20 cellular contexts compared by ENCODE assay signal in the genomic region with DNA sequence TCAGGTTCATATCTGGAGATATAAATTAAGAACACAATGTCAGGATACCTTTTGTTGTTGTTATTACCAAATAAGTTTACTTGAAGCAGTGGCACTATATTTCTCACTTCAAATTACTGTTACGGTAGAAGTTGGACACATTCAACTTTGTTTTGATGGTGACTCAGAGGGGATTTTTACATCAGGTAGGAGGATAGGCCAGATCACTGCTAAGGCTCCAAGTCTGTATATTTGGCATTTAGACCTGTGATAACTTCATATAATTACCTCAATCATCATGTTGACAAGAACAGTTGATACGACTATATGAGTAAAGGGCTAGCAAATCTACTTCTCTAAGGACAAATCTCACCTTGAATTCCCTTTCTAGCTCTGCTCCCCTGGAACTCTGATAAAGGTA. TPM values are rescaled to one million over a fixed set of nuclear protein-coding genes. Genes with fewer than 3 reads are reported as not detected.
A peak's percentile ranks its signal among the peaks of the same experiment; 100 is the strongest.
DNase-seq lines count a peak whose midpoint lies in the region; ATAC-seq and TF ChIP-seq lines count a peak whose summit lies in the region.
"Had no signal": no experiment of that assay in that cellular context is flagged by ENCODE, and none has a peak within 500 bp of the region (broad histone marks: within the 10 kb centered on the region; RNA-seq: fewer than 3 reads in every experiment).

No MANE protein-coding gene starts in this region.

- H3K27me3 ChIP-seq in thymus (ENCODE audit: control insufficient read depth, insufficient read depth) = no peaks in the 10 kb centered on the region
- H3K27me3 ChIP-seq in brain microvascular endothelial cell (replicated peaks) = no peaks in the 10 kb centered on the region
- H3K27me3 ChIP-seq: MG63, Peyer's patch had no signal

- no peak for TF ChIP-seq CTCF in brain microvascular endothelial cell (IDR thresholded peaks at IDR 0.05; ENCODE audit: low read depth, low read length, missing control alignments)

- H3K27ac ChIP-seq in thymus (ENCODE audit: low read depth) = peak overlapping the region; percentile 21
- H3K27ac ChIP-seq in brain microvascular endothelial cell = no peak overlapping the region
- H3K27ac ChIP-seq: KMS-11, Peyer's patch had no signal

- H3K27me3 Mint-ChIP-seq in activated naive CD8-positive, alpha-beta T cell treated with anti-CD3 and anti-CD28 coated beads, Interleukin-2, amount 50 U/mL, for 24 hours = no peaks in the 10 kb centered on the region
- no peaks in the 10 kb centered on the region for H3K27me3 Mint-ChIP-seq in activated naive CD8-positive, alpha-beta T cell treated with anti-CD3 and anti-CD28 coated beads for 36 hours
- H3K27me3 Mint-ChIP-seq in activated T-helper 17 cell treated with anti-CD3 and anti-CD28 coated beads, Interleukin-2, amount 50 U/mL, for 72 hours = no peaks in the 10 kb centered on the region

- no peaks in the 10 kb centered on the region for H3K9me3 ChIP-seq in thymus (ENCODE audit: control insufficient read depth)
- H3K9me3 ChIP-seq: MG63, Peyer's patch had no signal

- H3K9me3 Mint-ChIP-seq in activated naive CD8-positive, alpha-beta T cell treated with anti-CD3 and anti-CD28 coated beads, Interleukin-2, amount 50 U/mL, for 24 hours = no peaks in the 10 kb centered on the region
- H3K9me3 Mint-ChIP-seq in activated naive CD8-positive, alpha-beta T cell treated with anti-CD3 and anti-CD28 coated beads for 36 hours = no peaks in the 10 kb centered on the region
- H3K9me3 Mint-ChIP-seq in activated T-helper 17 cell treated with anti-CD3 and anti-CD28 coated beads, Interleukin-2, amount 50 U/mL, for 72 hours = no peaks in the 10 kb centered on the region
- H3K9me3 Mint-ChIP-seq: CD8-positive, alpha-beta T cell had no signal

- H3K4me3 Mint-ChIP-seq in activated naive CD8-positive, alpha-beta T cell treated with anti-CD3 and anti-CD28 coated beads, Interleukin-2, amount 50 U/mL, for 24 hours = no peak overlapping the region
- H3K4me3 Mint-ChIP-seq in activated naive CD8-positive, alpha-beta T cell treated with anti-CD3 and anti-CD28 coated beads for 36 hours = no peak overlapping the region
- H3K4me3 Mint-ChIP-seq in activated T-helper 17 cell treated with anti-CD3 and anti-CD28 coated beads, Interleukin-2, amount 50 U/mL, for 72 hours = no peak overlapping the region
- H3K4me3 Mint-ChIP-seq: CD8-positive, alpha-beta T cell had no signal

- no peak overlapping the region for H3K27ac Mint-ChIP-seq in activated naive CD8-positive, alpha-beta T cell treated with anti-CD3 and anti-CD28 coated beads, Interleukin-2, amount 50 U/mL, for 24 hours
- H3K27ac Mint-ChIP-seq in activated naive CD8-positive, alpha-beta T cell treated with anti-CD3 and anti-CD28 coated beads for 36 hours = no peak overlapping the region
- H3K27ac Mint-ChIP-seq in activated T-helper 17 cell treated with anti-CD3 and anti-CD28 coated beads, Interleukin-2, amount 50 U/mL, for 72 hours = peak overlapping the region; percentile 14
- H3K27ac Mint-ChIP-seq: CD8-positive, alpha-beta T cell had no signal

- peaks cover 7% of the 10 kb centered on the region for H3K36me3 Mint-ChIP-seq in activated naive CD8-positive, alpha-beta T cell treated with anti-CD3 and anti-CD28 coated beads, Interleukin-2, amount 50 U/mL, for 24 hours (ENCODE audit: low read depth)
- peaks cover 4% of the 10 kb centered on the region for H3K36me3 Mint-ChIP-seq in activated naive CD8-positive, alpha-beta T cell treated with anti-CD3 and anti-CD28 coated beads for 36 hours
- peaks cover 61% of the 10 kb centered on the region for H3K36me3 Mint-ChIP-seq in activated T-helper 17 cell treated with anti-CD3 and anti-CD28 coated beads, Interleukin-2, amount 50 U/mL, for 72 hours (ENCODE audit: low read depth)

- no peaks in the 10 kb centered on the region for H3K4me1 ChIP-seq in thymus (ENCODE audit: control insufficient read depth, insufficient read depth, low read length)
- H3K4me1 ChIP-seq: Peyer's patch had no signal

- peaks cover 41% of the 10 kb centered on the region for H3K36me3 ChIP-seq in thymus (ENCODE audit: control insufficient read depth, insufficient read depth)
- peaks cover 22% of the 10 kb centered on the region for H3K36me3 ChIP-seq in brain microvascular endothelial cell (replicated peaks)
- H3K36me3 ChIP-seq: MG63 had no signal

- in situ Hi-C loops in brain microvascular endothelial cell (cut with HindIII; ENCODE audit: low pct_ligation_motif_present, low sequenced_read_pairs) = no loop called here

- WGBS in thymus = 95% methylated on average over 2 of the region's 2 CpGs

- no peak for DNase-seq in activated naive CD8-positive, alpha-beta T cell treated with anti-CD3 and anti-CD28 coated beads, Interleukin-2, amount 50 U/mL, for 24 hours
- no peak for DNase-seq in activated naive CD8-positive, alpha-beta T cell treated with anti-CD3 and anti-CD28 coated beads for 36 hours
- peak; percentile 28 for DNase-seq in kidney tubule cell (ENCODE audit: low spot score)
- no peak for DNase-seq in brain microvascular endothelial cell
- DNase-seq in NCI-H1048 (lab: John Stamatoyannopoulos, UW) = no peak
- DNase-seq: CD8-positive, alpha-beta T cell; H7; MG63; NCI-H1105; NCI-H187; NCI-H774; Peyer's patch; Right ventricle myocardium superior had no signal

- peaks cover 7% of the 10 kb centered on the region for H3K4me1 Mint-ChIP-seq in activated naive CD8-positive, alpha-beta T cell treated with anti-CD3 and anti-CD28 coated beads, Interleukin-2, amount 50 U/mL, for 24 hours
- H3K4me1 Mint-ChIP-seq in activated naive CD8-positive, alpha-beta T cell treated with anti-CD3 and anti-CD28 coated beads for 36 hours = peaks cover 9% of the 10 kb centered on the region
- H3K4me1 Mint-ChIP-seq in activated T-helper 17 cell treated with anti-CD3 and anti-CD28 coated beads, Interleukin-2, amount 50 U/mL, for 72 hours = no peaks in the 10 kb centered on the region

- ATAC-seq in activated naive CD8-positive, alpha-beta T cell treated with anti-CD3 and anti-CD28 coated beads, Interleukin-2, amount 50 U/mL, for 24 hours = peak; percentile 66
- peak; percentile 84 for ATAC-seq in activated T-helper 17 cell treated with anti-CD3 and anti-CD28 coated beads, Interleukin-2, amount 50 U/mL, for 72 hours (replicated peaks)
- ATAC-seq: CD8-positive, alpha-beta T cell; HepG2 had no signal

- H3K4me3 ChIP-seq in thymus (ENCODE audit: low read length) = no peak overlapping the region
- H3K4me3 ChIP-seq in brain microvascular endothelial cell (ENCODE audit: low read depth, low read length) = no peak overlapping the region
- H3K4me3 ChIP-seq: MG63, Peyer's patch had no signal

RNA-seq across cellular contexts. Expression of gene LZTFL1, which starts 15.6 kb away (rescaled TPM):
- total RNA-seq in activated naive CD8-positive, alpha-beta T cell treated with anti-CD3 and anti-CD28 coated beads for 36 hours = 1 to 10 TPM; 4.7 to 7.5 TPM
- total RNA-seq in activated T-helper 17 cell treated with anti-CD3 and anti-CD28 coated beads, Interleukin-2, amount 50 U/mL, for 72 hours = 1 to 10 TPM; 3.4 to 5.2 TPM
- 42.8 TPM for polyA plus RNA-seq in thymus

RNA-seq across cellular contexts. Expression of gene SLC6A20, which starts 30.0 kb away (rescaled TPM):
- not detected for total RNA-seq in activated naive CD8-positive, alpha-beta T cell treated with anti-CD3 and anti-CD28 coated beads for 36 hours
- not detected for total RNA-seq in activated T-helper 17 cell treated with anti-CD3 and anti-CD28 coated beads, Interleukin-2, amount 50 U/mL, for 72 hours
- 2.4 TPM for polyA plus RNA-seq in thymus
- total RNA-seq: Daoy, HepG2, NCI-H460, Right ventricle myocardium superior had no signal
- polyA plus RNA-seq: BJ, HepG2 had no signal
